ENCODE assay signal across 23 cellular contexts in the genomic region with DNA sequence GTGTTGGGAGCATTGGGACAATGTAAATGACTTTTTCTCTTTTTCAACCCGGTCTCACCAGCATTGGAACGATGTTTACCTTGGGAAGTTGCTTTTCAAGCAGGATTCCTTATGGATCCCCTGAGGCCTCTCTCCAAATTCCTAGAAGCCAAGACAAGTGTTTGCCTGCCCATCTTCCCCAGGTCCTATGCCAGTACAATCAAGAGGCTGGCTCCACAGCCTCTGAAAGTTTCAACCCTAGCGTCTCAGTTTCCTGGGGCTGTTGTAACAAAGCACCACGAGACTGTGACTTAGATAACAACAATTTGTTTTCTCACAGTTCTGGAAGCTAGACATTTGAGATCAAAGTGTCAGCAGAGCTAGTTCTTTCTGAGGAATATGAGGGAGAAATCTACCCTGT.
A peak's percentile ranks its signal among the peaks of the same experiment; 100 is the strongest.
DNase-seq lines count a peak whose midpoint lies in the region; ATAC-seq and TF ChIP-seq lines count a peak whose summit lies in the region.
"Had no signal": no experiment of that assay in that cellular context is flagged by ENCODE, and none has a peak within 500 bp of the region (broad histone marks: within the 10 kb centered on the region; RNA-seq: fewer than 3 reads in every experiment).

No MANE protein-coding gene starts in this region.

- no peak overlapping the region for H3K9ac ChIP-seq in mesendoderm (ENCODE audit: low read length)

- H3K4me3 ChIP-seq in breast epithelium (no peak overlapping the region), dorsolateral prefrontal cortex (no peak overlapping the region), mesendoderm (ENCODE audit: low read length) (no peak overlapping the region)
- H3K4me3 ChIP-seq: ovary, tibial nerve had no signal

- no peaks in the 10 kb centered on the region for H3K36me3 ChIP-seq in breast epithelium
- no peaks in the 10 kb centered on the region for H3K36me3 ChIP-seq in mesendoderm (ENCODE audit: control insufficient read depth, insufficient read depth, low read length)
- H3K36me3 ChIP-seq: ovary, tibial nerve had no signal

- H4K5ac ChIP-seq in mesendoderm (ENCODE audit: low read length): no peak overlapping the region

- H3K23ac ChIP-seq in mesendoderm (ENCODE audit: low read length): no peak overlapping the region

- no peak overlapping the region for H3K56ac ChIP-seq in mesendoderm (ENCODE audit: low read length)

- no peak overlapping the region for H3K18ac ChIP-seq in mesendoderm (ENCODE audit: low read length)

- H3K27ac ChIP-seq in breast epithelium: no peak overlapping the region
- peak overlapping the region in 34 of 59 donors; percentile 8 to 89 (median 76) for H3K27ac ChIP-seq in dorsolateral prefrontal cortex
- no peak overlapping the region for H3K27ac ChIP-seq in mesendoderm (ENCODE audit: low read depth, low read length)
- H3K27ac ChIP-seq: ovary, tibial nerve had no signal

- H3K27me3 ChIP-seq in breast epithelium (no peaks in the 10 kb centered on the region), dorsolateral prefrontal cortex (no peaks in the 10 kb centered on the region), mesendoderm (ENCODE audit: insufficient read depth, low read length, poor library complexity) (no peaks in the 10 kb centered on the region)
- H3K27me3 ChIP-seq: ovary, tibial nerve had no signal

- H2BK120ac ChIP-seq in mesendoderm (ENCODE audit: low read depth, low read length): no peak overlapping the region

- in situ Hi-C loops in T47D (cut with HindIII; ENCODE audit: low pct_unique_long_range_greater_than_20kb, low sequenced_read_pairs): no loop called here

- H3K4me1 ChIP-seq in breast epithelium (no peaks in the 10 kb centered on the region), mesendoderm (ENCODE audit: control insufficient read depth, low read depth, low read length) (no peaks in the 10 kb centered on the region)

- H3K4me2 ChIP-seq in mesendoderm (ENCODE audit: low read length): no peak overlapping the region

- H2BK15ac ChIP-seq in mesendoderm (replicated peaks; ENCODE audit: low read depth): no peak overlapping the region

- no peak overlapping the region for H4K8ac ChIP-seq in mesendoderm (ENCODE audit: low read depth, low read length)

- H2AK5ac ChIP-seq in mesendoderm (ENCODE audit: low read length): no peak overlapping the region

- intact Hi-C loops in breast epithelium (cut with DNase I; ENCODE audit: low total_unique reads) (no loop called here), dorsolateral prefrontal cortex (cut with DNase I) (no loop called here), Right ventricle myocardium superior (cut with DNase I) (no loop called here)

- H2BK5ac ChIP-seq in mesendoderm (ENCODE audit: low read length): no peak overlapping the region

- peak; percentile 52 to 92 for DNase-seq in T47D (ENCODE audit: low read depth in 1 of 2, low spot score in 1 of 2)
- no peak for DNase-seq in breast epithelium (ENCODE audit: low spot score in 2 of 2)
- no peak for DNase-seq in dorsolateral prefrontal cortex
- peak; percentile 67 for DNase-seq in mesendoderm
- DNase-seq in Right ventricle myocardium superior: no peak
- no peak for DNase-seq in activated T-cell treated with anti-CD3 and anti-CD28 coated beads, Interleukin-2, amount 50 U/mL, for 48 hours
- DNase-seq in stimulated activated CD4-positive, alpha-beta T cell treated with anti-CD3 and anti-CD28 coated beads, Interleukin-1b, Interleukin-23, amount 100 ng/mL, for 48 hours: no peak
- DNase-seq in NCI-H146 treated with DMSO at 0.1 percent for 48 hours (lab: John Stamatoyannopoulos, UW; ENCODE audit: unreplicated experiment): no peak
- DNase-seq: activated CD4-positive, alpha-beta T cell treated with anti-CD3 and anti-CD28 coated beads for 1 hour; activated T-cell treated with anti-CD3 and anti-CD28 coated beads, Interleukin-2, amount 50 U/mL, for 24 hours; CD8-positive, alpha-beta T cell; DMS153; KBM-7; naive thymus-derived CD4-positive, alpha-beta T cell; NCI-H1436 treated with DMSO at 0.1 percent for 48 hours; NCI-H2171; NCI-H524; NK-92 treated with Interleukin-12 subunit alpha and Interleukin-12 subunit beta, amount 100 ng/mL, for 24 hours; ovary; stimulated activated CD4-positive, alpha-beta T cell treated with anti-CD3 and anti-CD28 coated beads, Interleukin-12 subunit alpha, Interleukin-12 subunit beta, amount 100 ng/mL, for 4 hours; T-helper 1 cell had no signal

- H3K79me2 ChIP-seq in mesendoderm (ENCODE audit: control insufficient read depth, insufficient read depth, low read length): no peaks in the 10 kb centered on the region

- peaks cover 0 to 1% of the 10 kb centered on the region in 2 donors for H3K9me3 ChIP-seq in breast epithelium
- H3K9me3 ChIP-seq: ovary, tibial nerve had no signal

- no peak for TF ChIP-seq CTCF in breast epithelium (IDR thresholded peaks at IDR 0.05)
- TF ChIP-seq CTCF in dorsolateral prefrontal cortex (IDR thresholded peaks at IDR 0.05 in 54 of 56, conservative IDR thresholded peaks at IDR 0.05 in 2 of 56; ENCODE audit: low read depth in 1 of 56, partially characterized antibody in 56 of 56): no peak

- WGBS in mesendoderm (ENCODE audit: extremely low coverage, insufficient coverage, low lambda C conversion rate): no CpG with 5 or more reads among the region's 4 CpGs

- no peak for ATAC-seq in Right ventricle myocardium superior (ENCODE audit: poor library complexity)
- ATAC-seq: CD8-positive, alpha-beta T cell; naive thymus-derived CD4-positive, alpha-beta T cell; Panc1 had no signal

- no peaks in the 10 kb centered on the region for H3K79me1 ChIP-seq in mesendoderm (ENCODE audit: low read length)

- TF ChIP-seq POLR2A in breast epithelium (IDR thresholded peaks at IDR 0.05): no peak

- H3K4ac ChIP-seq in mesendoderm (ENCODE audit: low read depth, low read length): no peak overlapping the region

Comparison
In these comparisons a context has a peak if more than half of its experiments do, and no peak if none do; other contexts are left out.
1. DNase-seq: peak in T47D (2 of 2) and mesendoderm (single experiment); none in breast epithelium (0 of 2), dorsolateral prefrontal cortex (0 of 10), Right ventricle myocardium superior (single experiment), activated T-cell treated with anti-CD3 and anti-CD28 coated beads, Interleukin-2, amount 50 U/mL, for 48 hours (0 of 2), stimulated activated CD4-positive, alpha-beta T cell treated with anti-CD3 and anti-CD28 coated beads, Interleukin-1b, Interleukin-23, amount 100 ng/mL, for 48 hours (single experiment) and NCI-H146 treated with DMSO at 0.1 percent for 48 hours (single experiment).
2. H3K27ac ChIP-seq: peak in dorsolateral prefrontal cortex (34 of 59); none in breast epithelium (0 of 2) and mesendoderm (single experiment).